Comparison of ENCODE assay signal across 13 cellular contexts in genomic region chr2:100876231-100876860, GRCh38. TPM values are rescaled to one million over a fixed set of nuclear protein-coding genes. Genes with fewer than 3 reads are reported as not detected.
DNase-seq lines count a peak whose midpoint lies in the region; ATAC-seq and TF ChIP-seq lines count a peak whose summit lies in the region.
"Had no signal": no experiment of that assay in that cellular context is flagged by ENCODE, and none has a peak within 500 bp of the region (broad histone marks: within the 10 kb centered on the region; RNA-seq: fewer than 3 reads in every experiment).

No MANE protein-coding gene starts in this region.

- no peaks in the 10 kb centered on the region for H3K27me3 Mint-ChIP-seq in Caco-2 (ENCODE audit: insufficient read depth, unreplicated experiment)
- no peaks in the 10 kb centered on the region for H3K27me3 Mint-ChIP-seq in activated T-helper 1 cell treated with anti-CD3 and anti-CD28 coated beads, Interleukin-12 subunit alpha, Interleukin-12 subunit beta, Interleukin-2, Interleukin-4 antibody, amounts not matched to agents 30 ng/mL and 10 ng/mL and 1 ng/mL, durations not matched to agents 14 hours and 24 hours and 36 hours (ENCODE audit: insufficient read depth)

- CTCF ChIA-PET in Caco-2 (lab: Charles Lee) (no interaction called here), IMR-90 (lab: Yijun Ruan, JAX) (no interaction called here)

- TF ChIP-seq RAD21 in IMR-90 (IDR thresholded peaks at IDR 0.05; ENCODE audit: low read length) = no peak

- intact Hi-C loops in Caco-2 (cut with micrococcal nuclease; ENCODE audit: unreplicated experiment) = loop anchor here (5.0 kb wide), 1 partner anchor 59 kb away; no protein-coding TSS in a partner anchor
- intact Hi-C loops in IMR-90 (cut with micrococcal nuclease) = no loop called here
- intact Hi-C loops in body of pancreas (cut with DNase I) = no loop called here
- intact Hi-C loops in colonic mucosa (cut with DNase I) = no loop called here
- intact Hi-C loops in activated T-helper 1 cell treated with anti-CD3 and anti-CD28 coated beads, Interleukin-12 subunit alpha, Interleukin-12 subunit beta, Interleukin-2, Interleukin-4 antibody, amounts not matched to agents 30 ng/mL and 10 ng/mL and 1 ng/mL, durations not matched to agents 14 hours and 24 hours and 36 hours (cut with micrococcal nuclease) = no loop called here

- no peak overlapping the region for H3K9ac ChIP-seq in IMR-90 (ENCODE audit: low read depth, low read length)
- H3K9ac ChIP-seq in colonic mucosa (ENCODE audit: low read depth in 2 of 2, low read length in 2 of 2) = no peak overlapping the region

- H3K14ac ChIP-seq in IMR-90 (replicated peaks; ENCODE audit: low read depth, low read length) = no peak overlapping the region

- TF ChIP-seq POLR2A in IMR-90 (IDR thresholded peaks at IDR 0.05; ENCODE audit: low read depth, low read length) (no peak), body of pancreas (IDR thresholded peaks at IDR 0.05) (no peak)

- H4K91ac ChIP-seq in IMR-90 (ENCODE audit: insufficient read depth, low read depth, low read length) = no peak overlapping the region

- peak overlapping the region; percentile 40; the same call in 1 of the 2 replicates for H2AK5ac ChIP-seq in IMR-90 (ENCODE audit: low read depth, low read length)

- no peak overlapping the region for H3K56ac ChIP-seq in IMR-90 (ENCODE audit: extremely low read depth, insufficient read depth, low read length)

- H3K27ac Mint-ChIP-seq in Caco-2 (ENCODE audit: unreplicated experiment) = peak overlapping the region; percentile 75
- H3K27ac Mint-ChIP-seq in activated T-helper 1 cell treated with anti-CD3 and anti-CD28 coated beads, Interleukin-12 subunit alpha, Interleukin-12 subunit beta, Interleukin-2, Interleukin-4 antibody, amounts not matched to agents 30 ng/mL and 10 ng/mL and 1 ng/mL, durations not matched to agents 14 hours and 24 hours and 36 hours = no peak overlapping the region

- peak overlapping the region; percentile 44 for H3K4me3 Mint-ChIP-seq in Caco-2 (ENCODE audit: unreplicated experiment)
- H3K4me3 Mint-ChIP-seq in activated T-helper 1 cell treated with anti-CD3 and anti-CD28 coated beads, Interleukin-12 subunit alpha, Interleukin-12 subunit beta, Interleukin-2, Interleukin-4 antibody, amounts not matched to agents 30 ng/mL and 10 ng/mL and 1 ng/mL, durations not matched to agents 14 hours and 24 hours and 36 hours = no peak overlapping the region

- TF ChIP-seq CTCF in Caco-2 (IDR thresholded peaks at IDR 0.05; ENCODE audit: insufficient read depth in 1 of 2, low read depth in 1 of 2, low read length in 1 of 2, severe bottlenecking in 1 of 2, unreplicated experiment in 1 of 2) (no peak), IMR-90 (conservative IDR thresholded peaks at IDR 0.05; ENCODE audit: low read depth, low read length) (no peak), body of pancreas (IDR thresholded peaks at IDR 0.05) (no peak), colonic mucosa (IDR thresholded peaks at IDR 0.05) (no peak)

- H2BK15ac ChIP-seq in IMR-90 (ENCODE audit: low read depth, low read length) = no peak overlapping the region

- ATAC-seq in IMR-90 (ENCODE audit: low read depth) (no peak), body of pancreas (no peak)
- ATAC-seq: gastrocnemius medialis, psoas muscle had no signal

- peaks cover 11% of the 10 kb centered on the region for H3K4me1 Mint-ChIP-seq in Caco-2 (ENCODE audit: low read depth, unreplicated experiment)
- peaks cover 4% of the 10 kb centered on the region for H3K4me1 Mint-ChIP-seq in activated T-helper 1 cell treated with anti-CD3 and anti-CD28 coated beads, Interleukin-12 subunit alpha, Interleukin-12 subunit beta, Interleukin-2, Interleukin-4 antibody, amounts not matched to agents 30 ng/mL and 10 ng/mL and 1 ng/mL, durations not matched to agents 14 hours and 24 hours and 36 hours (ENCODE audit: low read depth)
- H3K4me1 Mint-ChIP-seq: CD14-positive monocyte had no signal

- H3K9me1 ChIP-seq in IMR-90 (ENCODE audit: insufficient read depth, low read length) = peaks cover 19% of the 10 kb centered on the region; the same call in 1 of the 2 replicates

- H3K4me3 ChIP-seq in Caco-2 (ENCODE audit: low read depth, low read length) (no peak overlapping the region), IMR-90 (ENCODE audit: insufficient read depth, low read depth, low read length) (no peak overlapping the region), body of pancreas (no peak overlapping the region), colonic mucosa (no peak overlapping the region)
- H3K4me3 ChIP-seq: gastrocnemius medialis, psoas muscle had no signal

- H3K36me3 Mint-ChIP-seq in Caco-2 (ENCODE audit: insufficient read depth, unreplicated experiment) = no peaks in the 10 kb centered on the region
- no peaks in the 10 kb centered on the region for H3K36me3 Mint-ChIP-seq in activated T-helper 1 cell treated with anti-CD3 and anti-CD28 coated beads, Interleukin-12 subunit alpha, Interleukin-12 subunit beta, Interleukin-2, Interleukin-4 antibody, amounts not matched to agents 30 ng/mL and 10 ng/mL and 1 ng/mL, durations not matched to agents 14 hours and 24 hours and 36 hours (ENCODE audit: low read depth)
- H3K36me3 Mint-ChIP-seq: CD14-positive monocyte had no signal

- in situ Hi-C loops in IMR-90 (cut with MboI; ENCODE audit: low sequenced_read_pairs) = no loop called here

- peaks cover 13% of the 10 kb centered on the region; the same call in 1 of the 2 replicates for H3K4me1 ChIP-seq in Caco-2
- H3K4me1 ChIP-seq in IMR-90 (ENCODE audit: control insufficient read depth, insufficient read depth, low read length) = peaks cover 7% of the 10 kb centered on the region
- H3K4me1 ChIP-seq in body of pancreas = peaks cover 48% of the 10 kb centered on the region
- H3K4me1 ChIP-seq in colonic mucosa = no peaks in the 10 kb centered on the region
- H3K4me1 ChIP-seq: psoas muscle had no signal

- H2AK9ac ChIP-seq in IMR-90 (replicated peaks; ENCODE audit: low read depth, low read length, poor library complexity) = no peak overlapping the region

- H3K23ac ChIP-seq in IMR-90 (ENCODE audit: low read depth, low read length) = no peak overlapping the region

- no peak overlapping the region for H3K4me2 ChIP-seq in IMR-90 (ENCODE audit: low read depth, low read length)

- no peaks in the 10 kb centered on the region for H3K27me3 ChIP-seq in Caco-2 (replicated peaks; ENCODE audit: control insufficient read depth, insufficient read depth, low read length)
- no peaks in the 10 kb centered on the region for H3K27me3 ChIP-seq in IMR-90 (ENCODE audit: control insufficient read depth, insufficient read depth, low read length)
- H3K27me3 ChIP-seq in body of pancreas = no peaks in the 10 kb centered on the region
- H3K27me3 ChIP-seq in colonic mucosa = no peaks in the 10 kb centered on the region
- H3K27me3 ChIP-seq: gastrocnemius medialis had no signal

- H3K4ac ChIP-seq in IMR-90 (ENCODE audit: low read depth, low read length) = no peak overlapping the region

- no peak overlapping the region for H2AFZ ChIP-seq in IMR-90 (replicated peaks; ENCODE audit: low read length, poor library complexity)

- BruUV-seq in Caco-2 (replicated peaks; lab: Mats Ljungman, UMichigan) (no TSS peak), IMR-90 (replicated peaks; lab: Mats Ljungman, UMichigan) (no TSS peak)

- H4K8ac ChIP-seq in IMR-90 (ENCODE audit: low read depth in 2 of 2, low read length in 2 of 2) = no peak overlapping the region

- H3K9me3 ChIP-seq in Caco-2 = no peaks in the 10 kb centered on the region
- H3K9me3 ChIP-seq in IMR-90 (ENCODE audit: control insufficient read depth, insufficient read depth, low read length) = no peaks in the 10 kb centered on the region
- H3K9me3 ChIP-seq in body of pancreas = no peaks in the 10 kb centered on the region
- H3K9me3 ChIP-seq in colonic mucosa = no peaks in the 10 kb centered on the region
- H3K9me3 ChIP-seq: gastrocnemius medialis, psoas muscle had no signal

- no peak overlapping the region for H3K18ac ChIP-seq in IMR-90 (ENCODE audit: low read depth, low read length)

- no peaks in the 10 kb centered on the region for H3K36me3 ChIP-seq in Caco-2 (ENCODE audit: control insufficient read depth, insufficient read depth, low read length)
- peaks cover 2% of the 10 kb centered on the region; the same call in 1 of the 2 replicates for H3K36me3 ChIP-seq in IMR-90 (ENCODE audit: control insufficient read depth, insufficient read depth, low read length)
- H3K36me3 ChIP-seq in body of pancreas (replicated peaks in 1 of 2; ENCODE audit: insufficient read depth in 1 of 2, low read depth in 2 of 2) = no peaks in the 10 kb centered on the region
- no peaks in the 10 kb centered on the region for H3K36me3 ChIP-seq in colonic mucosa
- H3K36me3 ChIP-seq: gastrocnemius medialis had no signal

- H2BK20ac ChIP-seq in IMR-90 (ENCODE audit: low read depth, low read length) = no peak overlapping the region

- WGBS in IMR-90 (ENCODE audit: extremely low coverage in 2 of 2, insufficient read length in 1 of 2), 2 experiments = 97% methylated on average over 12 of the region's 15 CpGs; no CpG with 5 or more reads in 1 of the 2 experiments
- WGBS in body of pancreas, 2 donors = 79 to 84% methylated on average over 15 of the region's 15 CpGs

- POLR2A ChIA-PET in Caco-2 (lab: Charles Lee) (no interaction called here), IMR-90 (lab: Charles Lee; ENCODE audit: unreplicated experiment) (interaction anchor here (1.1 kb wide), 1 partner anchor 21 kb away, joined by 4 read pairs; no protein-coding TSS in a partner anchor)

- dilution Hi-C loops in IMR-90 (cut with HindIII; ENCODE audit: low sequenced_read_pairs, unreplicated experiment) = no loop called here

- DNase-seq in Caco-2 (no peak), IMR-90 (peak; percentile 41), body of pancreas (no peak), myocyte (ENCODE audit: low read depth) (peak; percentile 44), mucosa of gallbladder (ENCODE audit: low spot score) (no peak), NCI-H1694 treated with DMSO at 0.1 percent for 48 hours (lab: John Stamatoyannopoulos, UW) (no peak), colonic mucosa (no peak)
- no peak for DNase-seq in activated T-helper 1 cell treated with anti-CD3 and anti-CD28 coated beads, Interleukin-12 subunit alpha, Interleukin-12 subunit beta, Interleukin-2, Interleukin-4 antibody, amounts not matched to agents 30 ng/mL and 10 ng/mL and 1 ng/mL, durations not matched to agents 14 hours and 24 hours and 36 hours (ENCODE audit: low spot score)
- DNase-seq: gastrocnemius medialis, NCI-H2171, OCI-M1, psoas muscle had no signal

- H3K27ac ChIP-seq in IMR-90 (ENCODE audit: insufficient read depth, low read length) (no peak overlapping the region), body of pancreas (peak overlapping the region; percentile 45 to 70 (median 64)), colonic mucosa (no peak overlapping the region)
- H3K27ac ChIP-seq: gastrocnemius medialis, psoas muscle had no signal

- 0 out of 2 replicates have a peak, but pooled peaks cover 4% of the 10 kb centered on the region for H4K20me1 ChIP-seq in IMR-90 (ENCODE audit: insufficient read depth, low read length)

- H2BK120ac ChIP-seq in IMR-90 (ENCODE audit: low read depth, low read length) = no peak overlapping the region

- H2BK5ac ChIP-seq in IMR-90 (ENCODE audit: low read depth, low read length, poor library complexity, severe bottlenecking) = no peak overlapping the region

- no peak overlapping the region for H4K5ac ChIP-seq in IMR-90 (ENCODE audit: low read depth, low read length)

- H3K9me3 Mint-ChIP-seq in Caco-2 (ENCODE audit: unreplicated experiment) = peaks cover 7% of the 10 kb centered on the region
- H3K9me3 Mint-ChIP-seq in activated T-helper 1 cell treated with anti-CD3 and anti-CD28 coated beads, Interleukin-12 subunit alpha, Interleukin-12 subunit beta, Interleukin-2, Interleukin-4 antibody, amounts not matched to agents 30 ng/mL and 10 ng/mL and 1 ng/mL, durations not matched to agents 14 hours and 24 hours and 36 hours = no peaks in the 10 kb centered on the region

- peaks cover 21 to 53% of the 10 kb centered on the region in 2 experiments for H3K79me1 ChIP-seq in IMR-90 (ENCODE audit: low read depth in 1 of 2, low read length in 2 of 2)

RNA-seq across cellular contexts. Expression of gene NPAS2, which starts 56.4 kb away (rescaled TPM):
- total RNA-seq in Caco-2 (2022) (2.8 and 3.6 TPM in 2 replicates), IMR-90 (2012; rRNA removed) (5.2 and 5.6 TPM in 2 replicates), body of pancreas (10 to 100 TPM; 32.7 to 51.7 TPM), myocyte (4.9 and 10.2 TPM in 2 replicates), mucosa of gallbladder (47.4 TPM), colonic mucosa (10 to 100 TPM; 33.9 to 38.3 TPM)
- 14.8 and 16.0 TPM in 2 replicates for polyA plus RNA-seq in IMR-90 (2012; rRNA removed)
- polyA plus RNA-seq in IMR-90 (2012; cell fraction: cytosol; rRNA removed) = 12.8 and 30.1 TPM in 2 replicates
- 40.4 and 69.1 TPM in 2 replicates for polyA plus RNA-seq in IMR-90 (2012; cell fraction: nucleus; rRNA removed; ENCODE audit: low replicate concordance)
- 24.7 TPM for polyA plus RNA-seq in myocyte (2012)
- total RNA-seq in activated T-helper 1 cell treated with anti-CD3 and anti-CD28 coated beads, Interleukin-12 subunit alpha, Interleukin-12 subunit beta, Interleukin-2, Interleukin-4 antibody, amounts not matched to agents 30 ng/mL and 10 ng/mL and 1 ng/mL, durations not matched to agents 14 hours and 24 hours and 36 hours = 6.5 and 7.5 TPM in 2 replicates
- polyA plus RNA-seq: CD14-positive monocyte had no signal

Comparison
In these comparisons a context has a peak if more than half of its experiments do, and no peak if none do; other contexts are left out.
1. DNase-seq: peak in IMR-90 (single experiment) and myocyte (single experiment); none in Caco-2 (0 of 2), body of pancreas (0 of 4), mucosa of gallbladder (single experiment), NCI-H1694 treated with DMSO at 0.1 percent for 48 hours (single experiment), colonic mucosa (single experiment) and activated T-helper 1 cell treated with anti-CD3 and anti-CD28 coated beads, Interleukin-12 subunit alpha, Interleukin-12 subunit beta, Interleukin-2, Interleukin-4 antibody, amounts not matched to agents 30 ng/mL and 10 ng/mL and 1 ng/mL, durations not matched to agents 14 hours and 24 hours and 36 hours (single experiment).
2. H3K27ac ChIP-seq: peak in body of pancreas (4 of 4); none in IMR-90 (single experiment) and colonic mucosa (single experiment).